1 cellular context compared by ENCODE assay signal in the genomic region with DNA sequence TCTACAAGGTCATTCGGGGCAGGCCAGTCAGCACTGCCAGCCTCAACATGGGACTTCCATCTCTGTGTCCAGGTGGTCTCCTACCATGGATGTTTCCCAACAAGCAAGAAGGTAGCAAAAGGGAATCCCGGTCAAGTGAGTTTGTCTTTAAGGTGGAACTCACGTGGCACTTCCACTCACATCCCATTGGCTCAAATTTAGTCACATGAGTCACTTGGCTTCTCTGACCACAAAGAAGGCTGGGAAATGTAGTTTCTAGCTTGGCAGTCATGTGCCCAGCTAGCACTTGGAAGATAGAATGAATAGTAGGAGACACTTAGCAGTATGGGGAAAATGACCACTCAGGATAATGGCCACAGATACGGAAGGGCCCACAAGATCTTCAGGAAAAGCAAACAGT.
TF ChIP-seq lines count a peak whose summit lies in the region.

No MANE protein-coding gene starts in this region.

TF ChIP-seq in GM23338, 12 proteins besides CTCF, POLR2A, EP300 and RAD21 (continued from another document):
- TF ChIP-seq, protein P1, sequence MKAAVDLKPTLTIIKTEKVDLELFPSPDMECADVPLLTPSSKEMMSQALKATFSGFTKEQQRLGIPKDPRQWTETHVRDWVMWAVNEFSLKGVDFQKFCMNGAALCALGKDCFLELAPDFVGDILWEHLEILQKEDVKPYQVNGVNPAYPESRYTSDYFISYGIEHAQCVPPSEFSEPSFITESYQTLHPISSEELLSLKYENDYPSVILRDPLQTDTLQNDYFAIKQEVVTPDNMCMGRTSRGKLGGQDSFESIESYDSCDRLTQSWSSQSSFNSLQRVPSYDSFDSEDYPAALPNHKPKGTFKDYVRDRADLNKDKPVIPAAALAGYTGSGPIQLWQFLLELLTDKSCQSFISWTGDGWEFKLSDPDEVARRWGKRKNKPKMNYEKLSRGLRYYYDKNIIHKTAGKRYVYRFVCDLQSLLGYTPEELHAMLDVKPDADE (IDR thresholded peaks at IDR 0.05): no peak
